13 cellular contexts compared by ENCODE assay signal in genomic region chr21:34017127-34017961, GRCh38. TPM values are rescaled to one million over a fixed set of nuclear protein-coding genes. Genes with fewer than 3 reads are reported as not detected.
A peak's percentile ranks its signal among the peaks of the same experiment; 100 is the strongest.
DNase-seq lines count a peak whose midpoint lies in the region; ATAC-seq and TF ChIP-seq lines count a peak whose summit lies in the region.
"Had no signal": no experiment of that assay in that cellular context is flagged by ENCODE, and none has a peak within 500 bp of the region (broad histone marks: within the 10 kb centered on the region; RNA-seq: fewer than 3 reads in every experiment).

No MANE protein-coding gene starts in this region.

- H3K9me3 ChIP-seq in Peyer's patch = peaks cover 0 to 10% (median under 1%) of the 10 kb centered on the region in 4 donors
- H3K9me3 ChIP-seq in ovary = no peaks in the 10 kb centered on the region
- H3K9me3 ChIP-seq in transverse colon = no peaks in the 10 kb centered on the region
- H3K9me3 ChIP-seq: HAP-1, vagina had no signal

- TF ChIP-seq POLR2A in Peyer's patch (IDR thresholded peaks at IDR 0.05) (no peak), ovary (IDR thresholded peaks at IDR 0.05) (no peak), transverse colon (IDR thresholded peaks at IDR 0.05) (no peak)

- TF ChIP-seq CTCF in Peyer's patch (IDR thresholded peaks at IDR 0.05) (no peak), ovary (IDR thresholded peaks at IDR 0.05) (no peak), transverse colon (IDR thresholded peaks at IDR 0.05) (no peak)

- H3K36me3 ChIP-seq in Peyer's patch (no peaks in the 10 kb centered on the region), ovary (no peaks in the 10 kb centered on the region), transverse colon (no peaks in the 10 kb centered on the region)
- H3K36me3 ChIP-seq: HAP-1, vagina had no signal

- 79 to 81% (median 81%) methylated on average over 5 of the region's 5 CpGs for WGBS in ovary, 3 donors
- 78 to 85% methylated on average over 3 to 5 of the region's 5 CpGs for WGBS in transverse colon (ENCODE audit: low coverage in 1 of 2), 2 donors

- H3K4me3 ChIP-seq in Peyer's patch (no peak overlapping the region), ovary (no peak overlapping the region), transverse colon (no peak overlapping the region)
- H3K4me3 ChIP-seq: HAP-1, vagina had no signal

- DNase-seq in AG08396 (ENCODE audit: low spot score) = peak; percentile 28
- DNase-seq in OCI-M1 (lab: John Stamatoyannopoulos, UW) = peak; percentile 55
- no peak for DNase-seq in Peyer's patch
- DNase-seq in GM19238 (ENCODE audit: insufficient read length, low spot score) = no peak
- no peak for DNase-seq in ovary
- DNase-seq in transverse colon = no peak
- DNase-seq: activated T-cell treated with anti-CD3 and anti-CD28 coated beads for 4 hours, head of caudate nucleus, T-helper 2 cell had no signal

- intact Hi-C loops in ovary (cut with DNase I) = no loop called here
- intact Hi-C loops in transverse colon (cut with DNase I; ENCODE audit: low total_unique reads) = no loop called here

- H3K4me1 ChIP-seq in Peyer's patch = peaks cover 0 to 5% (median 0%) of the 10 kb centered on the region in 4 donors
- H3K4me1 ChIP-seq in ovary (ENCODE audit: insufficient read depth) = no peaks in the 10 kb centered on the region
- peaks cover 0 to under 1% (median 0%) of the 10 kb centered on the region in 4 donors for H3K4me1 ChIP-seq in transverse colon
- H3K4me1 ChIP-seq: vagina had no signal

- no peak overlapping the region for H3K27ac ChIP-seq in Peyer's patch
- H3K27ac ChIP-seq in ovary = no peak overlapping the region
- H3K27ac ChIP-seq in transverse colon = no peak overlapping the region
- H3K27ac ChIP-seq: vagina had no signal

- in situ Hi-C loops in transverse colon (cut with MboI; ENCODE audit: low pct_ligation_motif_present in 1 of 4, low pct_unique_long_range_greater_than_20kb in 1 of 4, low sequenced_read_pairs in 3 of 4) = no loop called here

- ATAC-seq in GM18907 (IDR thresholded peaks at IDR 0.05; ENCODE audit: unreplicated experiment) (peak; percentile 39), HG02798 (IDR thresholded peaks at IDR 0.05; ENCODE audit: poor library complexity, unreplicated experiment) (peak; percentile 54)

- TF ChIP-seq EP300 in ovary (IDR thresholded peaks at IDR 0.05) (no peak), transverse colon (IDR thresholded peaks at IDR 0.05; ENCODE audit: low read depth) (no peak)

- H3K27me3 ChIP-seq in Peyer's patch (no peaks in the 10 kb centered on the region), ovary (no peaks in the 10 kb centered on the region), transverse colon (no peaks in the 10 kb centered on the region)
- H3K27me3 ChIP-seq: vagina had no signal

RNA-seq across cellular contexts. Expression of gene MRPS6, which starts 56.0 kb away (rescaled TPM):
- total RNA-seq in Peyer's patch = 10 to 100 TPM; 20.3 to 29.7 (median 22.7) TPM
- 10 to 100 TPM; 19.1 to 49.9 (median 45.8) TPM for total RNA-seq in ovary
- 100 to 1,000 TPM in 1 of 2 donors, 10 to 100 TPM in 1; 54.2 to 104 TPM for polyA plus RNA-seq in ovary
- total RNA-seq in transverse colon = 10 to 100 TPM; 27.9 to 59.1 (median 35.6) TPM

RNA-seq across cellular contexts. Expression of gene SLC5A3, which starts 56.0 kb away (rescaled TPM):
- total RNA-seq in Peyer's patch (10 to 100 TPM; 15.8 to 20.5 (median 17.7) TPM), ovary (10 to 100 TPM in 6 of 7 donors, 1 to 10 TPM in 1; 9.8 to 16.9 (median 14.9) TPM), transverse colon (10 to 100 TPM; 12.0 to 32.6 (median 23.9) TPM)
- polyA plus RNA-seq in ovary = 1 to 10 TPM; 3.1 to 6.0 TPM

Comparison
In these comparisons a context has a peak if more than half of its experiments do, and no peak if none do; other contexts are left out.
1. DNase-seq: peak in AG08396 (single experiment) and OCI-M1 (single experiment); none in Peyer's patch (0 of 3), GM19238 (single experiment), ovary (0 of 5) and transverse colon (single experiment).